Comparison of ENCODE assay signal across 14 cellular contexts in the genomic region with DNA sequence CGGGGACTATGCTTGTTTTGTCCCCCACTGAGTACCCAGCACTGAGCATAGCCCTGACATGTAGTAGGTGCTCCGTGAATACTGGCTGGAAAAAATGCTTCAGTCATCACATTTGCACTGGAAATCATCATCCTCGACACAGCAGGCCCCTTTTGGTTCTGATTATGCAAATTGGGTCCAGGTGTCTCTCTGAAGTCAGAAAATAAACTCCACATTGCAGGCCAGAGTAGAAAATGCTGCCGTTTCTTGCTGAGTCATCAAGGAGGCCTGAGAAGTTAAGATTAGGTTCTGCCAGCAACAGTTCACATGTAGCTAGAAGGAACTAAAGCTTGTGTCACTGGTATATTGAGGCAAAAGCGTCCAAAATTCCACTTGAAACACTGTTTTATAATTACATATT. TPM values are rescaled to one million over a fixed set of nuclear protein-coding genes. Genes with fewer than 3 reads are reported as not detected.
DNase-seq lines count a peak whose midpoint lies in the region; ATAC-seq and TF ChIP-seq lines count a peak whose summit lies in the region.
"Had no signal": no experiment of that assay in that cellular context is flagged by ENCODE, and none has a peak within 500 bp of the region (broad histone marks: within the 10 kb centered on the region; RNA-seq: fewer than 3 reads in every experiment).

No MANE protein-coding gene starts in this region.

- H3K27me3 ChIP-seq in mesenchymal stem cell (ENCODE audit: control insufficient read depth in 1 of 2, insufficient read depth in 1 of 2, low read length in 2 of 2) (no peaks in the 10 kb centered on the region), prostate gland (replicated peaks; ENCODE audit: insufficient read depth) (no peaks in the 10 kb centered on the region)
- H3K27me3 ChIP-seq: upper lobe of left lung had no signal

- no peak overlapping the region for H3K23ac ChIP-seq in mesenchymal stem cell (ENCODE audit: low read length in 2 of 2)

- no peak for TF ChIP-seq CTCF in prostate gland (IDR thresholded peaks at IDR 0.05)

- H2BK12ac ChIP-seq in mesenchymal stem cell (ENCODE audit: low read length in 2 of 2): peak overlapping the region in 1 of 2 experiments; percentile 60

- WGBS in mesenchymal stem cell: 37% methylated on average over 4 of the region's 5 CpGs
- 42% methylated on average over 5 of the region's 5 CpGs for WGBS in prostate gland

- H2BK5ac ChIP-seq in mesenchymal stem cell (ENCODE audit: low read depth, low read length, poor library complexity, severe bottlenecking): no peak overlapping the region

- no peaks in the 10 kb centered on the region for H3K9me3 ChIP-seq in mesenchymal stem cell (ENCODE audit: control insufficient read depth, low read length)
- no peaks in the 10 kb centered on the region for H3K9me3 ChIP-seq in prostate gland
- H3K9me3 ChIP-seq: upper lobe of left lung had no signal

- peak overlapping the region; percentile 39 for H3K27ac ChIP-seq in mesenchymal stem cell (ENCODE audit: low read length, poor library complexity, severe bottlenecking)
- no peak overlapping the region for H3K27ac ChIP-seq in prostate gland
- H3K27ac ChIP-seq: upper lobe of left lung had no signal

- no peak overlapping the region for H3K4ac ChIP-seq in mesenchymal stem cell (ENCODE audit: low read depth in 1 of 2, low read length in 2 of 2)

- no peak overlapping the region for H3K4me2 ChIP-seq in mesenchymal stem cell (ENCODE audit: low read length, poor library complexity, severe bottlenecking)

- ATAC-seq in left ventricle myocardium superior: no peak
- ATAC-seq: effector memory CD8-positive, alpha-beta T cell had no signal

- no peaks in the 10 kb centered on the region for H3K79me1 ChIP-seq in mesenchymal stem cell (replicated peaks; ENCODE audit: low read length, poor library complexity, severe bottlenecking)

- H2AK5ac ChIP-seq in mesenchymal stem cell (ENCODE audit: low read length, severe bottlenecking): peak overlapping the region; percentile 55

- H3K4me3 ChIP-seq in mesenchymal stem cell (ENCODE audit: insufficient read depth in 1 of 2, low read depth in 1 of 2, low read length in 2 of 2) (no peak overlapping the region), prostate gland (no peak overlapping the region)
- H3K4me3 ChIP-seq: upper lobe of left lung had no signal

- intact Hi-C loops in posterior vena cava (cut with DNase I) (no loop called here), prostate gland (cut with DNase I) (no loop called here), left ventricle myocardium superior (cut with micrococcal nuclease) (no loop called here)

- no peak overlapping the region for H2AFZ ChIP-seq in mesenchymal stem cell (ENCODE audit: low read depth, low read length)

- H3K18ac ChIP-seq in mesenchymal stem cell (ENCODE audit: low read depth in 1 of 2, low read length in 2 of 2): no peak overlapping the region

- H4K8ac ChIP-seq in mesenchymal stem cell (ENCODE audit: low read length): no peak overlapping the region

- H3K9ac ChIP-seq in mesenchymal stem cell (ENCODE audit: low read length): peak overlapping the region; percentile 18

- no peak overlapping the region for H2BK120ac ChIP-seq in mesenchymal stem cell (ENCODE audit: low read depth, low read length)

- no peak overlapping the region for H3K14ac ChIP-seq in mesenchymal stem cell (ENCODE audit: low read length in 2 of 2)

- H3K4me1 ChIP-seq in mesenchymal stem cell (ENCODE audit: control insufficient read depth, insufficient read depth, low read depth, low read length): peaks cover 15% of the 10 kb centered on the region
- H3K4me1 ChIP-seq in prostate gland (replicated peaks): no peaks in the 10 kb centered on the region

- H3K36me3 ChIP-seq in mesenchymal stem cell (ENCODE audit: control insufficient read depth in 1 of 2, insufficient read depth in 2 of 2, low read depth in 1 of 2, low read length in 2 of 2): no peaks in the 10 kb centered on the region
- H3K36me3 ChIP-seq in prostate gland: no peaks in the 10 kb centered on the region
- H3K36me3 ChIP-seq: upper lobe of left lung had no signal

- DNase-seq in EH (ENCODE audit: low read depth) (peak; percentile 56), Kasumi-1 (lab: John Stamatoyannopoulos, UW) (peak; percentile 12 to 13), amniotic epithelial cell (ENCODE audit: low read depth) (peak; percentile 59), mesenchymal stem cell (peak; percentile 38), posterior vena cava (ENCODE audit: low spot score) (no peak), prostate gland (ENCODE audit: low spot score) (no peak), left ventricle myocardium superior (no peak), amygdala (lab: John Stamatoyannopoulos, UW) (no peak)
- DNase-seq: activated CD4-positive, alpha-beta memory T cell treated with anti-CD3 and anti-CD28 coated beads, Interleukin-2, amount 10 ng/mL, durations not matched to agents 7 days and 5 days; activated naive CD4-positive, alpha-beta T cell treated with anti-CD3 and anti-CD28 coated beads, Interleukin-2, amount 50 U/mL, for 16 hours; Calu3; effector memory CD8-positive, alpha-beta T cell; NCI-H2171 treated with DMSO at 0.1 percent for 48 hours; upper lobe of left lung had no signal

- no peak for TF ChIP-seq POLR2A in prostate gland (IDR thresholded peaks at IDR 0.05)

- no peak overlapping the region for H2BK15ac ChIP-seq in mesenchymal stem cell (ENCODE audit: low read depth, poor library complexity, severe bottlenecking)

- peak overlapping the region; percentile 57 for H4K91ac ChIP-seq in mesenchymal stem cell (ENCODE audit: low read length)

RNA-seq across cellular contexts. Expression of a gene that starts 15.0 kb away (rescaled TPM):
- 4.7 TPM for polyA plus RNA-seq in mesenchymal stem cell (2013, experiment 1 of 2)
- 4.8 TPM for polyA plus RNA-seq in mesenchymal stem cell (2013, experiment 2 of 2)
- total RNA-seq in posterior vena cava: 1 to 10 TPM; 3.1 to 3.5 TPM
- 1 to 10 TPM in 1 of 2 donors, under 1 TPM in 1; 0.09 to 7.3 TPM for total RNA-seq in prostate gland
- total RNA-seq in left ventricle myocardium superior: 1.4 TPM
- total RNA-seq: activated CD4-positive, alpha-beta memory T cell treated with anti-CD3 and anti-CD28 coated beads, Interleukin-2, amount 10 ng/mL, durations not matched to agents 7 days and 5 days; Calu3 had no signal

RNA-seq across cellular contexts. Expression of a gene that starts 17.0 kb away (rescaled TPM):
- polyA plus RNA-seq in mesenchymal stem cell (2013, experiment 1 of 2): 36.4 TPM
- polyA plus RNA-seq in mesenchymal stem cell (2013, experiment 2 of 2): 39.7 TPM
- total RNA-seq in posterior vena cava (1 to 10 TPM in 1 of 2 donors, under 1 TPM in 1; 0.81 to 1.2 TPM), prostate gland (1 to 10 TPM; 1.4 to 2.2 TPM), left ventricle myocardium superior (0.42 TPM)
- total RNA-seq: activated CD4-positive, alpha-beta memory T cell treated with anti-CD3 and anti-CD28 coated beads, Interleukin-2, amount 10 ng/mL, durations not matched to agents 7 days and 5 days; Calu3 had no signal

Comparison
In these comparisons a context has a peak if more than half of its experiments do, and no peak if none do; other contexts are left out.
1. DNase-seq: peak in EH (single experiment), Kasumi-1 (2 of 2), amniotic epithelial cell (single experiment) and mesenchymal stem cell (single experiment); none in posterior vena cava (single experiment), prostate gland (single experiment), left ventricle myocardium superior (single experiment) and amygdala (0 of 56).